ENCODE assay signal across 8 cellular contexts in genomic region chr18:9792565-9793226, GRCh38.
DNase-seq lines count a peak whose midpoint lies in the region; ATAC-seq and TF ChIP-seq lines count a peak whose summit lies in the region.

No MANE protein-coding gene starts in this region.

- intact Hi-C loops in left ventricle myocardium inferior (cut with micrococcal nuclease), result no loop called here

- H3K9me3 ChIP-seq in left ventricle myocardium inferior (replicated peaks), result no peaks in the 10 kb centered on the region
- H3K9me3 ChIP-seq in thoracic aorta, result no peaks in the 10 kb centered on the region

- DNase-seq in activated T-cell treated with anti-CD3 and anti-CD28 coated beads, Interleukin-2, amount 50 U/mL, for 48 hours, result peak; percentile 56 to 65
- no peak for DNase-seq in activated T-cell treated with anti-CD3 and anti-CD28 coated beads, Interleukin-2, amount 50 U/mL, for 1 hour
- DNase-seq in SK-MEL-5 (ENCODE audit: low read depth, low spot score), result peak; percentile 36
- no peak for DNase-seq in left ventricle myocardium inferior
- no peak for DNase-seq in thoracic aorta (ENCODE audit: low spot score)
- DNase-seq in globus pallidus (ENCODE audit: low spot score), result no peak
- no peak for DNase-seq in hepatic stellate cell (ENCODE audit: low spot score)

- peak; percentile 50 for TF ChIP-seq CTCF in left ventricle myocardium inferior (IDR thresholded peaks at IDR 0.05; ENCODE audit: borderline replicate concordance)
- peak; percentile 43 for TF ChIP-seq CTCF in thoracic aorta (IDR thresholded peaks at IDR 0.05)

- H3K4me3 ChIP-seq in left ventricle myocardium inferior (no peak overlapping the region), thoracic aorta (no peak overlapping the region)

- H3K36me3 ChIP-seq in left ventricle myocardium inferior, result no peaks in the 10 kb centered on the region
- no peaks in the 10 kb centered on the region for H3K36me3 ChIP-seq in thoracic aorta

- peaks cover under 1% of the 10 kb centered on the region for H3K4me1 ChIP-seq in left ventricle myocardium inferior
- H3K4me1 ChIP-seq in thoracic aorta (ENCODE audit: control insufficient read depth in 1 of 2, low read depth in 2 of 2), result peaks cover 0 to 8% of the 10 kb centered on the region in 2 donors

- H3K27ac ChIP-seq in left ventricle myocardium inferior (replicated peaks), result no peak overlapping the region
- no peak overlapping the region for H3K27ac ChIP-seq in thoracic aorta

- H3K27me3 ChIP-seq in left ventricle myocardium inferior (ENCODE audit: low read depth), result no peaks in the 10 kb centered on the region
- no peaks in the 10 kb centered on the region for H3K27me3 ChIP-seq in thoracic aorta (replicated peaks; ENCODE audit: insufficient read depth)

- no peak for ATAC-seq in thoracic aorta (ENCODE audit: insufficient number of reproducible peaks, low FRiP score, low read depth)
- ATAC-seq in HG03159 (IDR thresholded peaks at IDR 0.05; ENCODE audit: unreplicated experiment), result no peak

- in situ Hi-C loops in SK-MEL-5 (cut with HindIII; ENCODE audit: low pct_unique_long_range_greater_than_20kb, low sequenced_read_pairs), result no loop called here

Comparison
In these comparisons a context has a peak if more than half of its experiments do, and no peak if none do; other contexts are left out.
1. DNase-seq: peak in activated T-cell treated with anti-CD3 and anti-CD28 coated beads, Interleukin-2, amount 50 U/mL, for 48 hours (2 of 2) and SK-MEL-5 (single experiment); none in activated T-cell treated with anti-CD3 and anti-CD28 coated beads, Interleukin-2, amount 50 U/mL, for 1 hour (single experiment), left ventricle myocardium inferior (single experiment), thoracic aorta (single experiment), globus pallidus (single experiment) and hepatic stellate cell (single experiment).